ENCODE assay signal across 14 cellular contexts in genomic region chr2:100196786-100197494, GRCh38. TPM values are rescaled to one million over a fixed set of nuclear protein-coding genes. Genes with fewer than 3 reads are reported as not detected.
A peak's percentile ranks its signal among the peaks of the same experiment; 100 is the strongest.
DNase-seq lines count a peak whose midpoint lies in the region; TF ChIP-seq lines count a peak whose summit lies in the region.
"Had no signal": no experiment of that assay in that cellular context is flagged by ENCODE, and none has a peak within 500 bp of the region (broad histone marks: within the 10 kb centered on the region; RNA-seq: fewer than 3 reads in every experiment).

No MANE protein-coding gene starts in this region.

- H3K4me3 Mint-ChIP-seq in brain: peak overlapping the region in 1 of 5 experiments; percentile 7
- H3K4me3 Mint-ChIP-seq: activated CD8-positive, alpha-beta T cell treated with anti-CD3 and anti-CD28 coated beads, Interleukin-2, amount 10 ng/mL, durations not matched to agents 7 days and 5 days; activated naive CD4-positive, alpha-beta T cell treated with anti-CD3 and anti-CD28 coated beads for 36 hours had no signal

- H3K79me2 ChIP-seq in smooth muscle cell (ENCODE audit: low read depth): no peaks in the 10 kb centered on the region

- no peak overlapping the region for H3K27ac ChIP-seq in smooth muscle cell (ENCODE audit: low read depth)

- H3K4me2 ChIP-seq in smooth muscle cell: peak overlapping the region; percentile 63
- H3K4me2 ChIP-seq: BLaER1 treated with 17β-estradiol and CSF1 and Interleukin-3, amounts not matched to agents 10 nM and 100 nM had no signal

- peak overlapping the region in 4 of 5 experiments; percentile 31 to 93 (median 85) for H3K27ac Mint-ChIP-seq in brain
- H3K27ac Mint-ChIP-seq: activated CD8-positive, alpha-beta T cell treated with anti-CD3 and anti-CD28 coated beads, Interleukin-2, amount 10 ng/mL, durations not matched to agents 7 days and 5 days; activated naive CD4-positive, alpha-beta T cell treated with anti-CD3 and anti-CD28 coated beads for 36 hours had no signal

- no peaks in the 10 kb centered on the region for H3K36me3 ChIP-seq in smooth muscle cell (ENCODE audit: low read depth)
- H3K36me3 ChIP-seq: BLaER1 treated with 17β-estradiol and CSF1 and Interleukin-3, amounts not matched to agents 10 nM and 100 nM had no signal

- DNase-seq in EH (ENCODE audit: low read depth) (peak; percentile 90), mesenteric fat pad (ENCODE audit: low spot score) (peak; percentile 71), smooth muscle cell (lab: John Stamatoyannopoulos, UW; ENCODE audit: unreplicated experiment) (no peak), middle frontal gyrus (ENCODE audit: extremely low spot score, low spot score) (no peak), NCI-H1105 treated with DMSO at 0.1 percent for 48 hours (lab: John Stamatoyannopoulos, UW) (no peak), T1000 (lab: John Stamatoyannopoulos, UW) (no peak), AML-193 (lab: John Stamatoyannopoulos, UW) (no peak)
- DNase-seq: activated CD8-positive, alpha-beta T cell treated with anti-CD3 and anti-CD28 coated beads, Interleukin-2, amount 10 ng/mL, durations not matched to agents 7 days and 5 days; activated naive CD4-positive, alpha-beta T cell treated with anti-CD3 and anti-CD28 coated beads for 36 hours; mammary epithelial cell; PC-3 had no signal

- H4K20me1 ChIP-seq in smooth muscle cell (ENCODE audit: low read depth): no peaks in the 10 kb centered on the region
- H4K20me1 ChIP-seq: BLaER1 treated with 17β-estradiol and CSF1 and Interleukin-3, amounts not matched to agents 10 nM and 100 nM had no signal

- TF ChIP-seq CTCF in brain (conservative IDR thresholded peaks at IDR 0.05) (no peak), smooth muscle cell (IDR thresholded peaks at IDR 0.05; ENCODE audit: borderline replicate concordance, insufficient read depth, poor library complexity, severe bottlenecking) (no peak)

- H3F3A ChIP-seq in smooth muscle cell (ENCODE audit: low read depth): no peaks in the 10 kb centered on the region

- no peak overlapping the region for H3K9ac ChIP-seq in smooth muscle cell (ENCODE audit: low read depth)
- H3K9ac ChIP-seq: BLaER1 treated with 17β-estradiol and CSF1 and Interleukin-3, amounts not matched to agents 10 nM and 100 nM had no signal

- H3K27me3 Mint-ChIP-seq in brain: peaks cover 7% of the 10 kb centered on the region

- peaks cover 6 to 18% (median 11%) of the 10 kb centered on the region in 5 experiments for H3K9me3 Mint-ChIP-seq in brain

- H2AFZ ChIP-seq in smooth muscle cell (ENCODE audit: low read depth): peak overlapping the region; percentile 66

- 83% methylated on average over 18 of the region's 18 CpGs for WGBS in smooth muscle cell (ENCODE audit: low lambda C conversion rate)

- H3K36me3 Mint-ChIP-seq in brain: no peaks in the 10 kb centered on the region

- no peaks in the 10 kb centered on the region for H3K27me3 ChIP-seq in smooth muscle cell (ENCODE audit: low read depth)
- H3K27me3 ChIP-seq: BLaER1 treated with 17β-estradiol and CSF1 and Interleukin-3, amounts not matched to agents 10 nM and 100 nM had no signal

- H3K9me3 ChIP-seq in smooth muscle cell (replicated peaks; ENCODE audit: low read depth): no peaks in the 10 kb centered on the region

- H3K4me1 ChIP-seq in smooth muscle cell (ENCODE audit: low read depth): peaks cover 11% of the 10 kb centered on the region

- H3K4me1 Mint-ChIP-seq in brain: peaks cover 42% of the 10 kb centered on the region

- H3K4me3 ChIP-seq in smooth muscle cell: no peak overlapping the region
- H3K4me3 ChIP-seq: BLaER1 treated with 17β-estradiol and CSF1 and Interleukin-3, amounts not matched to agents 10 nM and 100 nM had no signal

RNA-seq across cellular contexts. Expression of gene AFF3, which starts 54.5 kb away (rescaled TPM):
- 3.1 TPM for polyA plus RNA-seq in brain (ENCODE audit: insufficient read depth, low read depth, low replicate concordance)
- 4.5 TPM for total RNA-seq in mesenteric fat pad
- total RNA-seq in smooth muscle cell: 0.27 and 2.6 TPM in 2 replicates
- polyA plus RNA-seq in smooth muscle cell: 0.39 TPM in 1 of 2 replicates, not detected in the other
- total RNA-seq: dermis blood vessel endothelial cell, mammary epithelial cell had no signal

Comparison
In these comparisons a context has a peak if more than half of its experiments do, and no peak if none do; other contexts are left out.
1. DNase-seq: peak in EH (single experiment) and mesenteric fat pad (single experiment); none in smooth muscle cell (single experiment), middle frontal gyrus (single experiment), NCI-H1105 treated with DMSO at 0.1 percent for 48 hours (single experiment), T1000 (single experiment) and AML-193 (0 of 2).